ENCODE assay signal across 1 cellular context in genomic region chr1:154970631-154971340, GRCh38.
TF ChIP-seq lines count a peak whose summit lies in the region.

A gene with protein sequence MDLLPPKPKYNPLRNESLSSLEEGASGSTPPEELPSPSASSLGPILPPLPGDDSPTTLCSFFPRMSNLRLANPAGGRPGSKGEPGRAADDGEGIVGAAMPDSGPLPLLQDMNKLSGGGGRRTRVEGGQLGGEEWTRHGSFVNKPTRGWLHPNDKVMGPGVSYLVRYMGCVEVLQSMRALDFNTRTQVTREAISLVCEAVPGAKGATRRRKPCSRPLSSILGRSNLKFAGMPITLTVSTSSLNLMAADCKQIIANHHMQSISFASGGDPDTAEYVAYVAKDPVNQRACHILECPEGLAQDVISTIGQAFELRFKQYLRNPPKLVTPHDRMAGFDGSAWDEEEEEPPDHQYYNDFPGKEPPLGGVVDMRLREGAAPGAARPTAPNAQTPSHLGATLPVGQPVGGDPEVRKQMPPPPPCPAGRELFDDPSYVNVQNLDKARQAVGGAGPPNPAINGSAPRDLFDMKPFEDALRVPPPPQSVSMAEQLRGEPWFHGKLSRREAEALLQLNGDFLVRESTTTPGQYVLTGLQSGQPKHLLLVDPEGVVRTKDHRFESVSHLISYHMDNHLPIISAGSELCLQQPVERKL (minus strand): TSS chr1:154970747. CDS start chr1:154970526, 221 bp downstream.

TF ChIP-seq in K562, 482 proteins besides CTCF, POLR2A, EP300 and RAD21 (continued from another document and continues in another):
- TF ChIP-seq ZNF639 (CRISPR knock-in tag; conservative IDR thresholded peaks at IDR 0.05 in 1 of 2, IDR thresholded peaks at IDR 0.05 in 1 of 2) (no peak), ZNF197 (CRISPR knock-in tag; IDR thresholded peaks at IDR 0.05; ENCODE audit: low read depth) (no peak), E2F1 (CRISPR knock-in tag; IDR thresholded peaks at IDR 0.05) (no peak), NR2C1 (IDR thresholded peaks at IDR 0.05) (no peak), NR2C1 (tag; IDR thresholded peaks at IDR 0.05) (no peak), DMBX1 (CRISPR knock-in tag; IDR thresholded peaks at IDR 0.05; ENCODE audit: borderline replicate concordance) (no peak), TAF15 (IDR thresholded peaks at IDR 0.05; ENCODE audit: low read depth, low read length) (no peak), ZNF124 (CRISPR knock-in tag; IDR thresholded peaks at IDR 0.05) (no peak), DPF2 (IDR thresholded peaks at IDR 0.05) (peak; percentile 84), YY1 (IDR thresholded peaks at IDR 0.05; ENCODE audit: borderline replicate concordance in 1 of 3, control insufficient read depth in 1 of 3, extremely low read depth in 1 of 3, insufficient read depth in 3 of 3, insufficient read length in 1 of 3, insufficient replicate concordance in 2 of 3, low read depth in 1 of 3, low read length in 2 of 3) (no peak), ATF1 (CRISPR knock-in tag; IDR thresholded peaks at IDR 0.05) (no peak), ATF1 (tag; IDR thresholded peaks at IDR 0.05) (peak; percentile 31; the same call in 1 of the 2 replicates), WHSC1 (IDR thresholded peaks at IDR 0.05; ENCODE audit: low read length) (no peak), ELF2 (CRISPR knock-in tag; IDR thresholded peaks at IDR 0.05) (no peak), ZNF696 (CRISPR knock-in tag; conservative IDR thresholded peaks at IDR 0.05) (no peak), OTX1 (CRISPR knock-in tag; IDR thresholded peaks at IDR 0.05) (no peak), PHTF2 (CRISPR knock-in tag; IDR thresholded peaks at IDR 0.05) (no peak), TAF7 (tag; IDR thresholded peaks at IDR 0.05) (no peak), ZFPM2 (CRISPR knock-in tag; IDR thresholded peaks at IDR 0.05) (no peak), MCM7 (IDR thresholded peaks at IDR 0.05) (no peak), MCM3 (IDR thresholded peaks at IDR 0.05) (no peak), CBX2 (IDR thresholded peaks at IDR 0.05; ENCODE audit: insufficient read depth, low read length, poor library complexity, severe bottlenecking) (no peak), ZNF253 (CRISPR knock-in tag; conservative IDR thresholded peaks at IDR 0.05) (no peak), NFE2L1 (tag; IDR thresholded peaks at IDR 0.05; ENCODE audit: borderline replicate concordance, low read depth) (no peak), SP1 (CRISPR knock-in tag; IDR thresholded peaks at IDR 0.05) (no peak; the same call in none of the 2 replicates), TAF1 (IDR thresholded peaks at IDR 0.05; ENCODE audit: control insufficient read depth, extremely low read depth, insufficient read depth, low read length, severe bottlenecking) (peak; percentile 61), RB1 (IDR thresholded peaks at IDR 0.05; ENCODE audit: low read depth) (no peak), ZNF311 (CRISPR knock-in tag; IDR thresholded peaks at IDR 0.05) (no peak), SMAD4 (CRISPR knock-in tag; conservative IDR thresholded peaks at IDR 0.05) (no peak), MGA (IDR thresholded peaks at IDR 0.05) (no peak), REST (CRISPR knock-in tag; IDR thresholded peaks at IDR 0.05; ENCODE audit: low read depth) (no peak), NFE2 (IDR thresholded peaks at IDR 0.05; ENCODE audit: low read depth) (peak; percentile 91)
- TF ChIP-seq, protein P1, sequence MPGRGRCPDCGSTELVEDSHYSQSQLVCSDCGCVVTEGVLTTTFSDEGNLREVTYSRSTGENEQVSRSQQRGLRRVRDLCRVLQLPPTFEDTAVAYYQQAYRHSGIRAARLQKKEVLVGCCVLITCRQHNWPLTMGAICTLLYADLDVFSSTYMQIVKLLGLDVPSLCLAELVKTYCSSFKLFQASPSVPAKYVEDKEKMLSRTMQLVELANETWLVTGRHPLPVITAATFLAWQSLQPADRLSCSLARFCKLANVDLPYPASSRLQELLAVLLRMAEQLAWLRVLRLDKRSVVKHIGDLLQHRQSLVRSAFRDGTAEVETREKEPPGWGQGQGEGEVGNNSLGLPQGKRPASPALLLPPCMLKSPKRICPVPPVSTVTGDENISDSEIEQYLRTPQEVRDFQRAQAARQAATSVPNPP (IDR thresholded peaks at IDR 0.05; ENCODE audit: borderline replicate concordance, insufficient read depth, insufficient read length), result no peak
- TF ChIP-seq, protein P2, sequence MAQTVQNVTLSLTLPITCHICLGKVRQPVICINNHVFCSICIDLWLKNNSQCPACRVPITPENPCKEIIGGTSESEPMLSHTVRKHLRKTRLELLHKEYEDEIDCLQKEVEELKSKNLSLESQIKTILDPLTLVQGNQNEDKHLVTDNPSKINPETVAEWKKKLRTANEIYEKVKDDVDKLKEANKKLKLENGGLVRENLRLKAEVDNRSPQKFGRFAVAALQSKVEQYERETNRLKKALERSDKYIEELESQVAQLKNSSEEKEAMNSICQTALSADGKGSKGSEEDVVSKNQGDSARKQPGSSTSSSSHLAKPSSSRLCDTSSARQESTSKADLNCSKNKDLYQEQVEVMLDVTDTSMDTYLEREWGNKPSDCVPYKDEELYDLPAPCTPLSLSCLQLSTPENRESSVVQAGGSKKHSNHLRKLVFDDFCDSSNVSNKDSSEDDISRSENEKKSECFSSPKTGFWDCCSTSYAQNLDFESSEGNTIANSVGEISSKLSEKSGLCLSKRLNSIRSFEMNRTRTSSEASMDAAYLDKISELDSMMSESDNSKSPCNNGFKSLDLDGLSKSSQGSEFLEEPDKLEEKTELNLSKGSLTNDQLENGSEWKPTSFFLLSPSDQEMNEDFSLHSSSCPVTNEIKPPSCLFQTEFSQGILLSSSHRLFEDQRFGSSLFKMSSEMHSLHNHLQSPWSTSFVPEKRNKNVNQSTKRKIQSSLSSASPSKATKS (CRISPR knock-in tag; IDR thresholded peaks at IDR 0.05), result no peak
- TF ChIP-seq, protein P3, sequence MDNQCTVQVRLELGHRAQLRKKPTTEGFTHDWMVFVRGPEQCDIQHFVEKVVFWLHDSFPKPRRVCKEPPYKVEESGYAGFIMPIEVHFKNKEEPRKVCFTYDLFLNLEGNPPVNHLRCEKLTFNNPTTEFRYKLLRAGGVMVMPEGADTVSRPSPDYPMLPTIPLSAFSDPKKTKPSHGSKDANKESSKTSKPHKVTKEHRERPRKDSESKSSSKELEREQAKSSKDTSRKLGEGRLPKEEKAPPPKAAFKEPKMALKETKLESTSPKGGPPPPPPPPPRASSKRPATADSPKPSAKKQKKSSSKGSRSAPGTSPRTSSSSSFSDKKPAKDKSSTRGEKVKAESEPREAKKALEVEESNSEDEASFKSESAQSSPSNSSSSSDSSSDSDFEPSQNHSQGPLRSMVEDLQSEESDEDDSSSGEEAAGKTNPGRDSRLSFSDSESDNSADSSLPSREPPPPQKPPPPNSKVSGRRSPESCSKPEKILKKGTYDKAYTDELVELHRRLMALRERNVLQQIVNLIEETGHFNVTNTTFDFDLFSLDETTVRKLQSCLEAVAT (IDR thresholded peaks at IDR 0.05), result no peak
